ENCODE assay signal across 28 cellular contexts in the genomic region with DNA sequence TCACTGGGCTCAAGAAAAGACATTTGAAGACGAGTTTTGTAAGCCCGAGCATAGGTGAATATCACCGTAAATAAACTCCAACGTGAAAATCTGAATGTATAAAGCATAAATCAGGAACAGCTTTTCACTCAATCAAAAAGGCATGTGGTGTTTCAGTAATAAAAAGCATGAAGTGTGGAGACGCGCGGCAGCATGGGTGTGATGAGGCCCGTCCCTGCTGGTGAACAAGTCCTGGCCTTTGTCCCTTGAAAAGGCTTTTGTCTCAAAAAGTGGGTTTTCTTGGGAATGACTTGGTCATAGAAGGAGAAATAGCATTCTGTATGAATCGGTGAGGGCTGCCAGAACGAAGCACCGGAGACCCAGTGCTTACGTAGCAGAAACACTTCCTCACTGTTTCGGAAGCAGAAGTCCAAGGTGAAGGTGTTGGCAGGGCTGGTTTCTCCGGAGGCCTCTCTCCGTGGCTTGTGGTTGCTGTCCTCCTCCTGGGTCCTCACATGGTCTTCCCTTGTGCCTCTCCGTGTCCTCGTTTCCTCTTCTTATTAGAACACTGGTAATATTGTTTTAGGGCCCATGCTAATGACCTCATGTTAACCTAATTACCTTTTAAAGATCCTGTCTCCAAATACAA. TPM values are rescaled to one million over a fixed set of nuclear protein-coding genes. Genes with fewer than 3 reads are reported as not detected.
A peak's percentile ranks its signal among the peaks of the same experiment; 100 is the strongest.
DNase-seq lines count a peak whose midpoint lies in the region; ATAC-seq and TF ChIP-seq lines count a peak whose summit lies in the region.
"Had no signal": no experiment of that assay in that cellular context is flagged by ENCODE, and none has a peak within 500 bp of the region (broad histone marks: within the 10 kb centered on the region; RNA-seq: fewer than 3 reads in every experiment).

No MANE protein-coding gene starts in this region.

- no peak overlapping the region for H3K4me3 ChIP-seq in breast epithelium
- H3K4me3 ChIP-seq: GM12878, pancreas, right atrium auricular region had no signal

- POLR2A ChIA-PET in MCF 10A (lab: Yijun Ruan, JAX) = interaction anchor here (1.0 kb wide), 1 partner anchor 10 kb away, joined by 6 read pairs; no protein-coding TSS in a partner anchor

- CTCF ChIA-PET in MCF 10A (lab: Yijun Ruan, JAX) = interaction anchor here (0.5 kb wide), 1 partner anchor 13 kb away, joined by 3 read pairs; no protein-coding TSS in a partner anchor

- no peaks in the 10 kb centered on the region for H3K9me3 ChIP-seq in breast epithelium
- H3K9me3 ChIP-seq: pancreas, right atrium auricular region had no signal

- H3K4me1 Mint-ChIP-seq in MCF 10A (ENCODE audit: insufficient read depth, unreplicated experiment) (peaks cover 35% of the 10 kb centered on the region), nephron progenitor cell (peaks cover 29% of the 10 kb centered on the region)
- H3K4me1 Mint-ChIP-seq: activated T-helper 17 cell treated with anti-CD3 and anti-CD28 coated beads, Interleukin-2, amount 50 U/mL, for 72 hours had no signal

- ATAC-seq in Right ventricle myocardium inferior = no peak
- ATAC-seq in GM19035 (IDR thresholded peaks at IDR 0.05; ENCODE audit: unreplicated experiment) = no peak
- ATAC-seq: activated CD4-positive, CD25-positive, alpha-beta regulatory T cell treated with anti-CD3 and anti-CD28 coated beads, Interleukin-2, amount 50 U/mL, for 24 hours; activated T-helper 17 cell treated with anti-CD3 and anti-CD28 coated beads, Interleukin-2, amount 50 U/mL, for 72 hours; GM12878; natural killer cell treated with Interleukin-12 subunit alpha and Interleukin-12 subunit beta and Interleukin-15 and Interleukin-18, amount 100 ng/mL, for 72 hours had no signal

- no peaks in the 10 kb centered on the region for H3K36me3 ChIP-seq in breast epithelium
- H3K36me3 ChIP-seq: pancreas, right atrium auricular region had no signal

- intact Hi-C loops in MCF 10A (cut with micrococcal nuclease) (no loop called here), breast epithelium (cut with DNase I; ENCODE audit: low total_unique reads) (loop anchor here (10.0 kb wide), 1 partner anchor 158 kb away; no protein-coding TSS in a partner anchor), Right ventricle myocardium inferior (cut with DNase I) (no loop called here)

- no peak for DNase-seq in MCF 10A (ENCODE audit: unreplicated experiment)
- no peak for DNase-seq in breast epithelium (ENCODE audit: low spot score in 2 of 2)
- DNase-seq in UCSD-AML1 (lab: John Stamatoyannopoulos, UW; ENCODE audit: unreplicated experiment) = peak; percentile 24
- DNase-seq in nephron progenitor cell = no peak
- DNase-seq in Right ventricle myocardium inferior (ENCODE audit: missing footprints) = no peak
- DNase-seq in NCI-H748 treated with DMSO at 0.1 percent for 48 hours (lab: John Stamatoyannopoulos, UW) = no peak
- DNase-seq in DMS79 (lab: John Stamatoyannopoulos, UW) = no peak
- DNase-seq: activated CD4-positive, alpha-beta T cell treated with anti-CD3 and anti-CD28 coated beads, Interleukin-2, amount 50 U/mL, for 48 hours; activated CD8-positive, alpha-beta memory T cell treated with anti-CD3 and anti-CD28 coated beads, Interleukin-2, amount 50 U/mL, for 48 hours; activated naive CD4-positive, alpha-beta T cell treated with anti-CD3 and anti-CD28 coated beads, Interleukin-2, amount 50 U/mL, for 16 hours; amniotic stem cell; glutamatergic neuron; KG1; MM.1S; NCI-H1417 treated with DMSO at 0.1 percent for 48 hours; NCI-H774; OCI-M1; pancreas; SHP77 had no signal

- TF ChIP-seq CTCF in MCF 10A (IDR thresholded peaks at IDR 0.05; ENCODE audit: unreplicated experiment) = no peak
- no peak for TF ChIP-seq CTCF in breast epithelium (IDR thresholded peaks at IDR 0.05)
- TF ChIP-seq CTCF in nephron progenitor cell (IDR thresholded peaks at IDR 0.05) = no peak

- H3K36me3 Mint-ChIP-seq in MCF 10A (ENCODE audit: insufficient read depth, unreplicated experiment) = no peaks in the 10 kb centered on the region
- H3K36me3 Mint-ChIP-seq in nephron progenitor cell (ENCODE audit: low read depth) = no peaks in the 10 kb centered on the region
- H3K36me3 Mint-ChIP-seq: natural killer cell treated with Interleukin-12 subunit alpha and Interleukin-12 subunit beta and Interleukin-15 and Interleukin-18, amount 100 ng/mL, for 72 hours had no signal

- no peak overlapping the region for H3K4me3 Mint-ChIP-seq in MCF 10A (ENCODE audit: unreplicated experiment)
- no peak overlapping the region for H3K4me3 Mint-ChIP-seq in nephron progenitor cell
- H3K4me3 Mint-ChIP-seq: activated T-helper 17 cell treated with anti-CD3 and anti-CD28 coated beads, Interleukin-2, amount 50 U/mL, for 72 hours; CD4-positive, CD25-positive, alpha-beta regulatory T cell; natural killer cell treated with Interleukin-12 subunit alpha and Interleukin-12 subunit beta and Interleukin-15 and Interleukin-18, amount 100 ng/mL, for 72 hours had no signal

- H3K9me3 Mint-ChIP-seq in MCF 10A (ENCODE audit: unreplicated experiment) (no peaks in the 10 kb centered on the region), nephron progenitor cell (no peaks in the 10 kb centered on the region)
- H3K9me3 Mint-ChIP-seq: activated T-helper 17 cell treated with anti-CD3 and anti-CD28 coated beads, Interleukin-2, amount 50 U/mL, for 72 hours; CD4-positive, CD25-positive, alpha-beta regulatory T cell; natural killer cell treated with Interleukin-12 subunit alpha and Interleukin-12 subunit beta and Interleukin-15 and Interleukin-18, amount 100 ng/mL, for 72 hours had no signal

- H3K4me1 ChIP-seq in breast epithelium = no peaks in the 10 kb centered on the region
- H3K4me1 ChIP-seq: pancreas had no signal

- TF ChIP-seq POLR2A in breast epithelium (IDR thresholded peaks at IDR 0.05) = no peak

- H3K27me3 ChIP-seq in breast epithelium = no peaks in the 10 kb centered on the region
- H3K27me3 ChIP-seq: pancreas, right atrium auricular region had no signal

- H3K27ac ChIP-seq in breast epithelium = no peak overlapping the region
- H3K27ac ChIP-seq: 22Rv1, pancreas, right atrium auricular region had no signal

- H3K27me3 Mint-ChIP-seq in MCF 10A (ENCODE audit: insufficient read depth, unreplicated experiment) (no peaks in the 10 kb centered on the region), nephron progenitor cell (ENCODE audit: low read depth, poor library complexity) (peaks cover 23% of the 10 kb centered on the region)
- H3K27me3 Mint-ChIP-seq: activated T-helper 17 cell treated with anti-CD3 and anti-CD28 coated beads, Interleukin-2, amount 50 U/mL, for 72 hours; natural killer cell treated with Interleukin-12 subunit alpha and Interleukin-12 subunit beta and Interleukin-15 and Interleukin-18, amount 100 ng/mL, for 72 hours had no signal

- no TSS peak for BruUV-seq in MCF 10A (replicated peaks; lab: Mats Ljungman, UMichigan)

- H3K27ac Mint-ChIP-seq in MCF 10A (ENCODE audit: low read depth, unreplicated experiment) (peak overlapping the region; percentile 27), nephron progenitor cell (peak overlapping the region; percentile 88)
- H3K27ac Mint-ChIP-seq: activated T-helper 17 cell treated with anti-CD3 and anti-CD28 coated beads, Interleukin-2, amount 50 U/mL, for 72 hours; CD4-positive, CD25-positive, alpha-beta regulatory T cell; natural killer cell treated with Interleukin-12 subunit alpha and Interleukin-12 subunit beta and Interleukin-15 and Interleukin-18, amount 100 ng/mL, for 72 hours had no signal

RNA-seq across cellular contexts. Expression of gene ROPN1L, which starts 24.9 kb away (rescaled TPM):
- total RNA-seq in MCF 10A (2022) (0.82 TPM in 1 of 2 replicates, not detected in the other), breast epithelium (1 to 10 TPM in 1 of 3 donors, under 1 TPM in 2; 0.29 to 2.9 (median 0.48) TPM), Right ventricle myocardium inferior (not detected)
- total RNA-seq: epithelial cell of proximal tubule had no signal
